In the genomic region with DNA sequence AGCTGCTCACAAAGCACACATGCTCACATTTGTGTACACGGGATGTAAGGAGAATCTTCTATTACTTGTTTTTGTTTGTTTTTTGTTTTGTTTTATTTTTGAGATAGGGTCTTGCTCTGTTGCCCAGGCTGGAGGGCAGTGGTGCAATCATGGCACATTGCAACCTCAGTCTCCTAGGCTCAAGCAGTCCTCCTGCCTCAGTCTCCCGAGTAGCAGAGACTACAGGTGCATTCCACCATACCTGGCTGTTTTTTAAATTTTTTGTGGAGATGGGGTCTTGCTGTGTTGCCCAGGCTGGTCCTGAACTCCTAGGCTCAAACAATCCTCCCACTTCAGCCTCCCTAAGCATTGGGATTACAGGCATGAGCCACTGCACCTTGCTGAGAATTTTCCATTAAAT, we compare ENCODE assay signal across 29 cellular contexts. TPM values are rescaled to one million over a fixed set of nuclear protein-coding genes. Genes with fewer than 3 reads are reported as not detected.
"Had no signal": no experiment of that assay in that cellular context is flagged by ENCODE, and none has a peak within 500 bp of the region (broad histone marks: within the 10 kb centered on the region; RNA-seq: fewer than 3 reads in every experiment).

No MANE protein-coding gene starts in this region.

- DNase-seq: colonic mucosa; cortex of kidney; effector CD8-positive, alpha-beta T cell; effector memory CD8-positive, alpha-beta T cell; endodermal cell; erythroblast; esophagus squamous epithelium; foreskin fibroblast; foreskin melanocyte; gastrocnemius medialis; glutamatergic neuron; head of caudate nucleus; heart right ventricle; hippocampal formation; left cardiac atrium; left lung; left ventricle myocardium superior; lower lobe of right lung; mesenchymal stem cell; mucosa of descending colon; naive B cell had no signal

- H3K4me3 Mint-ChIP-seq: dendritic cell treated with granulocyte-macrophage colony-stimulating factor and Interleukin-4, amounts not matched to agents 40 ng/mL and 50 ng/mL, for 4 days; effector memory CD8-positive, alpha-beta T cell; endodermal cell; mesothelial cell of epicardium had no signal

- H3K9me3 ChIP-seq: colonic mucosa, lower lobe of right lung, mucosa of descending colon had no signal

- H3K4me1 Mint-ChIP-seq: endodermal cell, mesothelial cell of epicardium had no signal

- H3K27ac Mint-ChIP-seq: dendritic cell treated with granulocyte-macrophage colony-stimulating factor and Interleukin-4, amounts not matched to agents 40 ng/mL and 50 ng/mL, for 4 days; effector memory CD8-positive, alpha-beta T cell; endodermal cell; mesothelial cell of epicardium; naive B cell had no signal

- H3K4me1 ChIP-seq: colonic mucosa, esophagus squamous epithelium, gastrocnemius medialis, heart right ventricle, left lung, lower lobe of right lung had no signal

- ATAC-seq: effector memory CD8-positive, alpha-beta T cell; esophagus mucosa; gastrocnemius medialis; heart right ventricle; left cardiac atrium; left lung; left ventricle myocardium superior; lower lobe of right lung; mucosa of descending colon had no signal

- H3K4me3 ChIP-seq: colonic mucosa, esophagus squamous epithelium, gastrocnemius medialis, heart right ventricle, left lung, lower lobe of right lung, mucosa of descending colon had no signal

- FAIRE-seq: endometrium, islet of Langerhans, keratinocyte had no signal

- H3K27ac ChIP-seq: colonic mucosa, epithelial cell of prostate, esophagus squamous epithelium, gastrocnemius medialis, heart right ventricle, left lung, lower lobe of right lung had no signal

RNA-seq across cellular contexts. Expression of a gene that starts 41.8 kb away (rescaled TPM):
- total RNA-seq: myocyte had no signal
